8 cellular contexts compared by ENCODE assay signal in genomic region chr2:27211241-27211942, GRCh38. TPM values are rescaled to one million over a fixed set of nuclear protein-coding genes. Genes with fewer than 3 reads are reported as not detected.
DNase-seq lines count a peak whose midpoint lies in the region; ATAC-seq and TF ChIP-seq lines count a peak whose summit lies in the region.

No MANE protein-coding gene starts in this region.

- H3K4me1 ChIP-seq in Karpas-422 (ENCODE audit: low read length): peaks cover 52% of the 10 kb centered on the region

- H3K4me1 Mint-ChIP-seq in stimulated activated naive CD8-positive, alpha-beta T cell treated with anti-CD3 and anti-CD28 coated beads, Interleukin-15, amount 100 ng/mL, for 72 hours: peaks cover 68% of the 10 kb centered on the region

- H3K36me3 ChIP-seq in Karpas-422 (ENCODE audit: insufficient read depth, low read length): peaks cover 23% of the 10 kb centered on the region; the same call in 1 of the 2 replicates

- H3K9ac ChIP-seq in Karpas-422 (ENCODE audit: low read length): peak overlapping the region; percentile 91

- no peaks in the 10 kb centered on the region for H3K27me3 Mint-ChIP-seq in stimulated activated naive CD8-positive, alpha-beta T cell treated with anti-CD3 and anti-CD28 coated beads, Interleukin-15, amount 100 ng/mL, for 72 hours

- peaks cover 33% of the 10 kb centered on the region for H3K79me2 ChIP-seq in Karpas-422 (ENCODE audit: low read length)

- DNase-seq in AG10803 (ENCODE audit: low read depth) (no peak), Karpas-422 (no peak), astrocyte of the cerebellum (ENCODE audit: low read depth) (no peak), inferior parietal cortex (ENCODE audit: extremely low spot score) (peak; percentile 16)
- DNase-seq in stimulated activated naive CD8-positive, alpha-beta T cell treated with anti-CD3 and anti-CD28 coated beads, Interleukin-15, amount 100 ng/mL, for 72 hours: no peak

- no peaks in the 10 kb centered on the region for H3K9me3 ChIP-seq in Karpas-422 (ENCODE audit: low read length)

- TF ChIP-seq CTCF in AG10803 (conservative IDR thresholded peaks at IDR 0.05; ENCODE audit: low read length) (no peak), astrocyte of the cerebellum (IDR thresholded peaks at IDR 0.05; ENCODE audit: low read depth, low read length, missing control alignments) (no peak)

- H3K27ac Mint-ChIP-seq in stimulated activated naive CD8-positive, alpha-beta T cell treated with anti-CD3 and anti-CD28 coated beads, Interleukin-15, amount 100 ng/mL, for 72 hours: peak overlapping the region; percentile 82 to 93

- ATAC-seq in GM18861 (IDR thresholded peaks at IDR 0.05; ENCODE audit: unreplicated experiment): peak; percentile 6
- ATAC-seq in stimulated activated naive CD8-positive, alpha-beta T cell treated with anti-CD3 and anti-CD28 coated beads, Interleukin-15, amount 100 ng/mL, for 72 hours: no peak
- no peak for ATAC-seq in GM19467 (IDR thresholded peaks at IDR 0.05; ENCODE audit: unreplicated experiment)
- no peak for ATAC-seq in GM21390 (IDR thresholded peaks at IDR 0.05; ENCODE audit: unreplicated experiment)

- H3K9me2 ChIP-seq in Karpas-422 (replicated peaks; ENCODE audit: insufficient read depth, low read length): no peaks in the 10 kb centered on the region

- H3K4me3 Mint-ChIP-seq in stimulated activated naive CD8-positive, alpha-beta T cell treated with anti-CD3 and anti-CD28 coated beads, Interleukin-15, amount 100 ng/mL, for 72 hours: peak overlapping the region; percentile 99 to 100

- H3K4me2 ChIP-seq in Karpas-422 (ENCODE audit: low read depth, low read length, poor library complexity, severe bottlenecking): peak overlapping the region; percentile 90

- H3K9me3 Mint-ChIP-seq in stimulated activated naive CD8-positive, alpha-beta T cell treated with anti-CD3 and anti-CD28 coated beads, Interleukin-15, amount 100 ng/mL, for 72 hours: no peaks in the 10 kb centered on the region

- in situ Hi-C loops in astrocyte of the cerebellum (cut with HindIII; ENCODE audit: low sequenced_read_pairs): no loop called here

- H3K27ac ChIP-seq in Karpas-422 (ENCODE audit: low read length): peak overlapping the region; percentile 46

- no peaks in the 10 kb centered on the region for H3K27me3 ChIP-seq in Karpas-422 (ENCODE audit: low read length)

- no peaks in the 10 kb centered on the region for H4K20me1 ChIP-seq in Karpas-422 (ENCODE audit: insufficient read depth, low read depth, low read length)

- H3K4me3 ChIP-seq in AG10803 (ENCODE audit: low read length) (peak overlapping the region; percentile 93), Karpas-422 (ENCODE audit: low read length) (peak overlapping the region; percentile 89), astrocyte of the cerebellum (ENCODE audit: low read depth, low read length) (peak overlapping the region; percentile 76)

- H2AFZ ChIP-seq in Karpas-422 (ENCODE audit: low read length): peak overlapping the region; percentile 36; the same call in 1 of the 2 replicates

RNA-seq across cellular contexts. Expression of gene ATRAID, which starts 0.4 kb away (rescaled TPM):
- 125 and 167 TPM in 2 replicates for total RNA-seq in Karpas-422 (2014; rRNA removed; shearing (Covaris generic); ENCODE audit: low replicate concordance)

RNA-seq across cellular contexts. Expression of gene SLC5A6, which starts 0.7 kb away (rescaled TPM):
- 23.7 and 38.4 TPM in 2 replicates for total RNA-seq in Karpas-422 (2014; rRNA removed; shearing (Covaris generic); ENCODE audit: low replicate concordance)

RNA-seq across cellular contexts. Expression of gene CAD, which starts 5.8 kb away (rescaled TPM):
- total RNA-seq in Karpas-422 (2014; rRNA removed; shearing (Covaris generic); ENCODE audit: low replicate concordance): 69.5 and 71.4 TPM in 2 replicates

RNA-seq across cellular contexts. Expression of gene SLC30A3, which starts 51.5 kb away (rescaled TPM):
- 0.19 and 0.29 TPM in 2 replicates for total RNA-seq in Karpas-422 (2014; rRNA removed; shearing (Covaris generic); ENCODE audit: low replicate concordance)
